In genomic region chr10:109187677-109188076, GRCh38 we compare ENCODE assay signal across 34 cellular contexts.
"Had no signal": no experiment of that assay in that cellular context is flagged by ENCODE, and none has a peak within 500 bp of the region (broad histone marks: within the 10 kb centered on the region; RNA-seq: fewer than 3 reads in every experiment).

No MANE protein-coding gene starts in this region.

- DNase-seq: activated CD4-positive, alpha-beta memory T cell treated with anti-CD3 and anti-CD28 coated beads, Interleukin-2, amount 10 ng/mL, durations not matched to agents 7 days and 5 days; activated CD4-positive, alpha-beta T cell treated with anti-CD3 and anti-CD28 coated beads, Interleukin-2, amount 10 ng/mL, durations not matched to agents 7 days and 5 days; activated CD4-positive, CD25-positive, alpha-beta regulatory T cell treated with anti-CD3 and anti-CD28 coated beads, Interleukin-2, amount 50 U/mL, for 72 hours; activated CD8-positive, alpha-beta memory T cell treated with anti-CD3 and anti-CD28 coated beads, Interleukin-2, amount 50 U/mL, for 48 hours; activated gamma-delta T cell; activated naive CD4-positive, alpha-beta T cell treated with anti-CD3 and anti-CD28 coated beads, Interleukin-2, amount 10 ng/mL, durations not matched to agents 7 days and 5 days; activated naive CD8-positive, alpha-beta T cell treated with anti-CD3 and anti-CD28 coated beads, Interleukin-2, amount 10 ng/mL, durations not matched to agents 7 days and 5 days; activated T-cell treated with anti-CD3 and anti-CD28 coated beads, Interleukin-2, amount 50 U/mL, for 24 hours; cerebellar nuclear complex; colonic mucosa; effector CD8-positive, alpha-beta T cell; gastrocnemius medialis; glutamatergic neuron; left cardiac atrium; left ventricle myocardium superior; naive B cell; nephron progenitor cell; ovary; sigmoid colon; stimulated activated CD4-positive, alpha-beta T cell treated with anti-CD3 and anti-CD28 coated beads, Interleukin-1b, Interleukin-23, amount 100 ng/mL, for 48 hours; stimulated activated CD4-positive, alpha-beta T cell treated with anti-CD3 and anti-CD28 coated beads, Interleukin-4, amount 100 ng/mL, for 4 hours; stimulated activated CD8-positive, alpha-beta memory T cell treated with anti-CD3 and anti-CD28 coated beads, Interleukin-4, amount 100 ng/mL, for 48 hours; stimulated activated naive CD8-positive, alpha-beta T cell treated with anti-CD3 and anti-CD28 coated beads, Interleukin-15, amount 100 ng/mL, for 72 hours; substantia nigra; T-helper 9 cell; uterus had no signal

- H3K9me3 ChIP-seq: colonic mucosa, ovary, prostate gland had no signal

- H3K4me2 ChIP-seq: hepatocyte, smooth muscle cell had no signal

- H3K4me1 ChIP-seq: ascending aorta, colonic mucosa, gastrocnemius medialis, prostate gland, sigmoid colon, uterus had no signal

- H2AFZ ChIP-seq: hepatocyte had no signal

- H3K4me3 ChIP-seq: ascending aorta, cardiac muscle cell, colonic mucosa, gastrocnemius medialis, hepatocyte, ovary, prostate gland, sigmoid colon, smooth muscle cell, uterus had no signal

- H3K36me3 ChIP-seq: ascending aorta, cardiac muscle cell, colonic mucosa, gastrocnemius medialis, neutrophil, ovary, prostate gland, sigmoid colon, uterus had no signal

- H3K27me3 ChIP-seq: ascending aorta, cardiac muscle cell, colonic mucosa, gastrocnemius medialis, hepatocyte, neutrophil, ovary, sigmoid colon, uterus had no signal

- ATAC-seq: gastrocnemius medialis; left cardiac atrium; left ventricle myocardium superior; stimulated activated memory B cell treated with anti-CD40 and anti-IgM and Interleukin-4, amounts not matched to agents 10 μg/mL and 1 μg/mL and 100 μg/mL, for 72 hours; stimulated activated naive CD8-positive, alpha-beta T cell treated with anti-CD3 and anti-CD28 coated beads, Interleukin-15, amount 100 ng/mL, for 72 hours had no signal

- H3K27ac ChIP-seq: ascending aorta, cardiac muscle cell, colonic mucosa, epithelial cell of prostate, gastrocnemius medialis, hepatocyte, neutrophil, ovary, prostate gland, sigmoid colon, uterus had no signal
